In the genomic region with DNA sequence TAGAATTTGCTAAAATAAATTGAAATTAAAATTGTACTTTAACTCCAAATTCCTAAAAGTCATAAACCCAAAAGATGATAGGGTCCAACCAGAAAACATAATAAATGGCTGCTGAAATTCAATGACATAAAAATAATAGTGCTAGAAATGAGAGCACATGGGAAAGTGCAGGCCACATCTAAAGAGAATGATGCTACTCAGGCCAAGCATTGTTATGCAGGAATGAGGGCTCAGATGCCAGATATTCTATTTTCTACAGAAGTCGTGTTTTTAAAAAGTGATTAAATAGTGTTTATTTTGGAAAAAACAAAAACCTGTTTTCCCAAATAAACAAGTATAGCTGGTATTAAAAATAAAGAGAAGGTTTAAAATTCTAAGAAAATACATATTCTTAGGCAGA, we compare ENCODE assay signal across 19 cellular contexts.
DNase-seq lines count a peak whose midpoint lies in the region; ATAC-seq, FAIRE-seq and TF ChIP-seq lines count a peak whose summit lies in the region.
"Had no signal": no experiment of that assay in that cellular context is flagged by ENCODE, and none has a peak within 500 bp of the region (broad histone marks: within the 10 kb centered on the region; RNA-seq: fewer than 3 reads in every experiment).

No MANE protein-coding gene starts in this region.

- H3K4me3 ChIP-seq in HCT116 (replicated peaks in 1 of 2; ENCODE audit: low read depth in 1 of 2, low read length in 2 of 2) (no peak overlapping the region), H1 (ENCODE audit: extremely low read depth in 1 of 4, insufficient read depth in 2 of 4, low read depth in 3 of 4, low read length in 4 of 4) (no peak overlapping the region)
- H3K4me3 ChIP-seq: A549 had no signal

- H3K79me2 ChIP-seq in HCT116 (ENCODE audit: insufficient read depth, low read length), result no peaks in the 10 kb centered on the region
- H3K79me2 ChIP-seq in H1 (ENCODE audit: control insufficient read depth in 1 of 2, insufficient read depth in 2 of 2, low read length in 2 of 2), result no peaks in the 10 kb centered on the region

- no peak overlapping the region for H3K18ac ChIP-seq in H1 (ENCODE audit: extremely low read depth, low read length)

- CTCF ChIA-PET in HCT116 (lab: Charles Lee) (interaction anchor here (2.1 to 2.6 kb wide), 2 partner anchors 8 to 18 kb away, joined by 7 to 11 read pairs; no protein-coding TSS in a partner anchor), H1 (lab: Charles Lee; ENCODE audit: partially characterized antibody) (interaction anchor here (0.6 to 1.6 kb wide), 3 partner anchors 18 to 404 kb away, joined by 3 to 4 read pairs (median 3); no protein-coding TSS in a partner anchor)

- no peak for TF ChIP-seq POLR2A in HCT116 (IDR thresholded peaks at IDR 0.05; ENCODE audit: borderline replicate concordance, extremely low read depth, insufficient read depth, insufficient read length)
- no peak for TF ChIP-seq POLR2A in H1 (IDR thresholded peaks at IDR 0.05; ENCODE audit: control extremely low read depth in 1 of 2, low read depth in 2 of 2, low read length in 2 of 2)

- H3K14ac ChIP-seq in H1 (ENCODE audit: insufficient read length), result no peak overlapping the region

- H3K23me2 ChIP-seq in H1 (ENCODE audit: low read depth, low read length), result no peaks in the 10 kb centered on the region

- TF ChIP-seq RAD21 in HCT116 (IDR thresholded peaks at IDR 0.05; ENCODE audit: low read depth) (no peak), H1 (IDR thresholded peaks at IDR 0.05 in 1 of 2, conservative IDR thresholded peaks at IDR 0.05 in 1 of 2; ENCODE audit: low read depth in 2 of 2, low read length in 2 of 2) (no peak)

- H3K9me2 ChIP-seq in HCT116 (ENCODE audit: insufficient read depth), result no peaks in the 10 kb centered on the region; the same call in 1 of the 2 replicates

- peaks cover 19% of the 10 kb centered on the region for H3K4me1 Mint-ChIP-seq in osteocyte (ENCODE audit: unreplicated experiment)

- no peak overlapping the region for H4K8ac ChIP-seq in H1 (ENCODE audit: extremely low read depth, insufficient read depth, low read length)

- no peak overlapping the region for H4K91ac ChIP-seq in H1 (replicated peaks; ENCODE audit: insufficient read length, low read length)

- BruUV-seq in HCT116 (replicated peaks; lab: Mats Ljungman, UMichigan), result no TSS peak

- H3K9ac ChIP-seq in HCT116 (ENCODE audit: low read length), result no peak overlapping the region
- no peak overlapping the region for H3K9ac ChIP-seq in H1 (replicated peaks in 1 of 4; ENCODE audit: extremely low read depth in 1 of 4, low read depth in 3 of 4, low read length in 3 of 4)

- peak overlapping the region; percentile 4 for H3K27ac Mint-ChIP-seq in osteocyte (ENCODE audit: unreplicated experiment)
- H3K27ac Mint-ChIP-seq: CD4-positive, alpha-beta T cell had no signal

- intact Hi-C loops in HCT116 (cut with micrococcal nuclease), result no loop called here

- no peak overlapping the region for H3K23ac ChIP-seq in H1 (ENCODE audit: insufficient read length)

- H2BK12ac ChIP-seq in H1 (ENCODE audit: low read depth, low read length), result no peak overlapping the region

- no peaks in the 10 kb centered on the region for H3K36me3 ChIP-seq in HCT116 (ENCODE audit: control insufficient read depth in 1 of 2, insufficient read depth in 2 of 2, low read length in 2 of 2)
- no peaks in the 10 kb centered on the region; a peak in 1 of 8 replicates for H3K36me3 ChIP-seq in H1 (ENCODE audit: control insufficient read depth in 2 of 4, insufficient read depth in 4 of 4, low read length in 3 of 4)

- H2BK120ac ChIP-seq in H1 (replicated peaks; ENCODE audit: low read depth, low read length), result no peak overlapping the region

- H3K4me2 ChIP-seq in HCT116 (ENCODE audit: low read length), result no peak overlapping the region
- no peak overlapping the region for H3K4me2 ChIP-seq in H1 (ENCODE audit: insufficient read depth in 1 of 2, low read depth in 2 of 2, low read length in 2 of 2)
- H3K4me2 ChIP-seq: A549 had no signal

- no peaks in the 10 kb centered on the region for H3K9me3 Mint-ChIP-seq in osteocyte (ENCODE audit: unreplicated experiment)
- H3K9me3 Mint-ChIP-seq: CD4-positive, alpha-beta T cell had no signal

- H3K27ac ChIP-seq in HCT116 (ENCODE audit: low read depth, low read length), result no peak overlapping the region
- H3K27ac ChIP-seq in H1 (ENCODE audit: low read depth, low read length), result no peak overlapping the region
- H3K27ac ChIP-seq: 22Rv1, A549, C4-2B had no signal

- WGBS in H1 (ENCODE audit: extremely low coverage in 1 of 2, insufficient coverage in 1 of 2, insufficient read length in 1 of 2, insufficient replicate concordance in 2 of 2, low coverage in 1 of 2, low lambda C conversion rate in 2 of 2, missing lambda C conversion rate in 1 of 2), 2 experiments, result 4% methylated on average over 1 of the region's 1 CpG; no CpG with 5 or more reads in 1 of the 2 experiments

- H3K27me3 ChIP-seq in HCT116 (ENCODE audit: insufficient read depth, low read length) (no peaks in the 10 kb centered on the region), H1 (replicated peaks in 1 of 4; ENCODE audit: control insufficient read depth in 3 of 4, extremely low read depth in 1 of 4, insufficient read depth in 3 of 4, low read length in 3 of 4) (no peaks in the 10 kb centered on the region)

- H4K5ac ChIP-seq in H1 (ENCODE audit: insufficient read length, low read depth, low read length), result no peak overlapping the region

- H2BK5ac ChIP-seq in H1 (ENCODE audit: low read depth, low read length), result no peak overlapping the region

- no peak overlapping the region for H3K4ac ChIP-seq in H1 (replicated peaks; ENCODE audit: insufficient read length, low read depth, low read length)

- no peak overlapping the region for H2AK5ac ChIP-seq in H1 (ENCODE audit: low read depth, low read length)

- H3K27me3 Mint-ChIP-seq in osteocyte (ENCODE audit: unreplicated experiment), result no peaks in the 10 kb centered on the region
- H3K27me3 Mint-ChIP-seq: CD4-positive, alpha-beta T cell had no signal

- RAD21 ChIA-PET in HCT116 (lab: Charles Lee; ENCODE audit: low non-redundant PET in 1 of 2, low total read pairs in 2 of 2, uncharacterized antibody in 2 of 2, unreplicated experiment in 2 of 2), result no interaction called here

- peaks cover 12% of the 10 kb centered on the region for H3K36me3 Mint-ChIP-seq in osteocyte (ENCODE audit: unreplicated experiment)

- FAIRE-seq in D721Med (lab: Jason Lieb, UNC) (peak; percentile 11), H1 (lab: Jason Lieb, UNC) (no peak)

- no peaks in the 10 kb centered on the region for H3K4me1 ChIP-seq in HCT116 (ENCODE audit: control insufficient read depth in 1 of 2, insufficient read depth in 2 of 2, low read length in 2 of 2)
- peaks cover 0 to 3% (median 1%) of the 10 kb centered on the region in 4 experiments; a peak in 3 of 7 replicates for H3K4me1 ChIP-seq in H1 (replicated peaks in 1 of 4; ENCODE audit: control insufficient read depth in 3 of 4, insufficient read depth in 4 of 4, low read length in 3 of 4)
- H3K4me1 ChIP-seq: A549, Caco-2 had no signal

- TF ChIP-seq EP300 in H1 (IDR thresholded peaks at IDR 0.05; ENCODE audit: borderline replicate concordance in 1 of 2, low read depth in 2 of 2, low read length in 2 of 2), result no peak

- H3K4me3 Mint-ChIP-seq in osteocyte (ENCODE audit: unreplicated experiment), result no peak overlapping the region
- H3K4me3 Mint-ChIP-seq: CD4-positive, alpha-beta T cell had no signal

- H2AFZ ChIP-seq in HCT116 (ENCODE audit: low read depth, low read length, poor library complexity, severe bottlenecking) (peak overlapping the region; percentile 96), H1 (ENCODE audit: low read length) (no peak overlapping the region)

- H2BK20ac ChIP-seq in H1 (ENCODE audit: low read length), result no peak overlapping the region

- H3K9me3 ChIP-seq in HCT116 (ENCODE audit: control insufficient read depth in 1 of 2, insufficient read depth in 1 of 2, low read depth in 1 of 2, low read length in 2 of 2) (no peaks in the 10 kb centered on the region), H1 (ENCODE audit: insufficient read depth in 2 of 2, low read depth in 1 of 2, low read length in 1 of 2) (no peaks in the 10 kb centered on the region)
- H3K9me3 ChIP-seq: A549, Caco-2 had no signal

- DNase-seq in D721Med (ENCODE audit: insufficient read length, low spot score), result no peak
- DNase-seq in HCT116 (ENCODE audit: low read depth, low spot score), result no peak
- DNase-seq in H1 (ENCODE audit: low read depth in 1 of 2, low spot score in 2 of 2), result no peak
- no peak for DNase-seq in osteocyte (ENCODE audit: extremely low spot score, unreplicated experiment)
- DNase-seq in HPDE6-E6E7 (ENCODE audit: extremely low spot score), result no peak
- DNase-seq in NCI-H1930 (lab: John Stamatoyannopoulos, UW), result no peak
- DNase-seq: AML-193; Caco-2; CD4-positive, alpha-beta T cell; DMS153; DMS79 treated with DMSO at 0.1 percent for 48 hours; GF-D8; H7; Kasumi-1; KG1 had no signal

- no peak overlapping the region for H2BK15ac ChIP-seq in H1 (ENCODE audit: low read length)

- no peak for TF ChIP-seq CTCF in D721Med (IDR thresholded peaks at IDR 0.05; ENCODE audit: insufficient read depth, missing control alignments)
- no peak for TF ChIP-seq CTCF in HCT116 (IDR thresholded peaks at IDR 0.05 in 2 of 3, conservative IDR thresholded peaks at IDR 0.05 in 1 of 3; ENCODE audit: borderline replicate concordance in 1 of 3, insufficient read depth in 1 of 3, low read depth in 2 of 3, low read length in 2 of 3)
- no peak for TF ChIP-seq CTCF in H1 (IDR thresholded peaks at IDR 0.05; ENCODE audit: control extremely low read depth in 1 of 3, insufficient read depth in 1 of 3, low read depth in 1 of 3, low read length in 3 of 3)
- TF ChIP-seq CTCF in osteocyte (IDR thresholded peaks at IDR 0.05), result no peak

- H3K56ac ChIP-seq in H1 (replicated peaks; ENCODE audit: insufficient read length, low read depth, low read length), result no peak overlapping the region

- no peaks in the 10 kb centered on the region for H3K79me1 ChIP-seq in H1 (ENCODE audit: low read depth, low read length)

- ATAC-seq in HCT116 (no peak), HG03280 (IDR thresholded peaks at IDR 0.05; ENCODE audit: unreplicated experiment) (no peak)
- ATAC-seq: A549 had no signal

- no peaks in the 10 kb centered on the region for H4K20me1 ChIP-seq in HCT116 (ENCODE audit: insufficient read depth)
- H4K20me1 ChIP-seq in H1 (replicated peaks in 1 of 2; ENCODE audit: control insufficient read depth in 1 of 2, insufficient read depth in 2 of 2, low read length in 2 of 2), result no peaks in the 10 kb centered on the region

- POLR2A ChIA-PET in HCT116 (lab: Charles Lee) (no interaction called here), H1 (lab: Charles Lee; ENCODE audit: partially characterized antibody) (interaction anchor here (2.4 kb wide), 1 partner anchor 235 kb away, joined by 6 read pairs; a partner anchor contains a TSS)

TF ChIP-seq in H1, 55 proteins besides CTCF, POLR2A, EP300 and RAD21 (continues in another document):
- TF ChIP-seq TEAD4 (IDR thresholded peaks at IDR 0.05; ENCODE audit: low read depth, low read length), result peak; percentile 81
- TF ChIP-seq SAP30 (IDR thresholded peaks at IDR 0.05; ENCODE audit: insufficient read depth, insufficient replicate concordance, low read length), result no peak
- TF ChIP-seq HDAC2 (IDR thresholded peaks at IDR 0.05; ENCODE audit: borderline replicate concordance in 1 of 2, low read depth in 2 of 2, low read length in 2 of 2), result no peak
- peak; percentile 97 for TF ChIP-seq POU5F1 (IDR thresholded peaks at IDR 0.05; ENCODE audit: low read depth, low read length)
- no peak for TF ChIP-seq RXRA (IDR thresholded peaks at IDR 0.05; ENCODE audit: insufficient read depth, low read depth, low read length)
